20 cellular contexts compared by ENCODE assay signal in genomic region chr11:46343520-46343919, GRCh38. TPM values are rescaled to one million over a fixed set of nuclear protein-coding genes. Genes with fewer than 3 reads are reported as not detected.
DNase-seq lines count a peak whose midpoint lies in the region; TF ChIP-seq lines count a peak whose summit lies in the region.
"Had no signal": no experiment of that assay in that cellular context is flagged by ENCODE, and none has a peak within 500 bp of the region (broad histone marks: within the 10 kb centered on the region; RNA-seq: fewer than 3 reads in every experiment).

No MANE protein-coding gene starts in this region.

- H3K27me3 Mint-ChIP-seq in H9 (ENCODE audit: low read depth) (peaks cover 10% of the 10 kb centered on the region), glutamatergic neuron (ENCODE audit: unreplicated experiment) (peaks cover 14% of the 10 kb centered on the region)
- H3K27me3 Mint-ChIP-seq: dendritic cell treated with granulocyte-macrophage colony-stimulating factor and Interleukin-4, amounts not matched to agents 40 ng/mL and 50 ng/mL, for 4 days had no signal

- H3K9ac ChIP-seq in H9 (ENCODE audit: extremely low read depth, insufficient read length, low read length): no peak overlapping the region
- no peak overlapping the region for H3K9ac ChIP-seq in SK-N-MC (ENCODE audit: insufficient read length)
- H3K9ac ChIP-seq in trophoblast cell (ENCODE audit: low read length): no peak overlapping the region

- H3K36me3 ChIP-seq in SK-N-MC (ENCODE audit: insufficient read depth, low read length) (no peaks in the 10 kb centered on the region), trophoblast cell (ENCODE audit: control insufficient read depth in 1 of 2, insufficient read depth in 2 of 2, low read length in 2 of 2) (no peaks in the 10 kb centered on the region), SJCRH30 (no peaks in the 10 kb centered on the region)
- H3K36me3 ChIP-seq: breast epithelium had no signal

- H3K9me3 Mint-ChIP-seq in H9: no peaks in the 10 kb centered on the region; a peak in 2 of 5 replicates
- H3K9me3 Mint-ChIP-seq in glutamatergic neuron (ENCODE audit: unreplicated experiment): peaks cover 4% of the 10 kb centered on the region
- H3K9me3 Mint-ChIP-seq: activated naive CD4-positive, alpha-beta T cell treated with anti-CD3 and anti-CD28 coated beads, Interleukin-2, amount 50 U/mL, for 72 hours; activated T-cell treated with anti-CD3 and anti-CD28 coated beads, Interleukin-2, amount 50 U/mL, for 4 hours; dendritic cell treated with granulocyte-macrophage colony-stimulating factor and Interleukin-4, amounts not matched to agents 40 ng/mL and 50 ng/mL, for 4 days; T-helper 1 cell treated with Interleukin-12 subunit alpha and Interleukin-12 subunit beta and Interleukin-4 antibody, amounts not matched to agents 30 μg/mL and 1 μg/mL, for 36 hours had no signal

- no peaks in the 10 kb centered on the region for H3K9me3 ChIP-seq in H9 (ENCODE audit: control insufficient read depth, low read depth, low read length)
- H3K9me3 ChIP-seq in SK-N-MC (ENCODE audit: low read depth, low read length): no peaks in the 10 kb centered on the region
- peaks cover under 1% of the 10 kb centered on the region for H3K9me3 ChIP-seq in trophoblast cell (ENCODE audit: insufficient read depth, low read depth, low read length)
- no peaks in the 10 kb centered on the region for H3K9me3 ChIP-seq in SJCRH30 (replicated peaks)
- H3K9me3 ChIP-seq: breast epithelium, testis had no signal

- no peak overlapping the region for H4K5ac ChIP-seq in H9 (ENCODE audit: insufficient read length, low read depth, low read length)

- H3K27ac Mint-ChIP-seq in H9 (peak overlapping the region; percentile 8 to 92 (median 74); a peak in 6 of 7 replicates), glutamatergic neuron (ENCODE audit: unreplicated experiment) (peak overlapping the region; percentile 14)
- H3K27ac Mint-ChIP-seq: activated CD8-positive, alpha-beta T cell treated with anti-CD3 and anti-CD28 coated beads, Interleukin-2, amount 10 ng/mL, durations not matched to agents 7 days and 5 days; activated naive CD4-positive, alpha-beta T cell treated with anti-CD3 and anti-CD28 coated beads, Interleukin-2, amount 50 U/mL, for 72 hours; B cell; dendritic cell treated with granulocyte-macrophage colony-stimulating factor and Interleukin-4, amounts not matched to agents 40 ng/mL and 50 ng/mL, for 4 days; T-helper 1 cell treated with Interleukin-12 subunit alpha and Interleukin-12 subunit beta and Interleukin-4 antibody, amounts not matched to agents 30 μg/mL and 1 μg/mL, for 36 hours had no signal

- H3K4me3 ChIP-seq in SK-N-MC (no peak overlapping the region), trophoblast cell (ENCODE audit: low read depth, low read length) (no peak overlapping the region), SJCRH30 (no peak overlapping the region)
- H3K4me3 ChIP-seq: breast epithelium, testis had no signal

- no peak overlapping the region; a peak in 1 of 5 replicates for H3K4me3 Mint-ChIP-seq in H9
- H3K4me3 Mint-ChIP-seq in glutamatergic neuron (ENCODE audit: unreplicated experiment): no peak overlapping the region
- H3K4me3 Mint-ChIP-seq: activated CD8-positive, alpha-beta T cell treated with anti-CD3 and anti-CD28 coated beads, Interleukin-2, amount 10 ng/mL, durations not matched to agents 7 days and 5 days; activated T-cell treated with anti-CD3 and anti-CD28 coated beads, Interleukin-2, amount 50 U/mL, for 4 hours; B cell; dendritic cell treated with granulocyte-macrophage colony-stimulating factor and Interleukin-4, amounts not matched to agents 40 ng/mL and 50 ng/mL, for 4 days had no signal

- peaks cover 5% of the 10 kb centered on the region for H4K20me1 ChIP-seq in H9 (ENCODE audit: control insufficient read depth, insufficient read depth, insufficient read length)

- no peak overlapping the region for H2AFZ ChIP-seq in H9 (ENCODE audit: low read length)
- H2AFZ ChIP-seq in trophoblast cell (ENCODE audit: insufficient read depth, low read length, poor library complexity): no peak overlapping the region

- DNase-seq in H9: no peak
- no peak for DNase-seq in SK-N-MC (ENCODE audit: low read depth, low spot score)
- no peak for DNase-seq in glutamatergic neuron
- peak; percentile 88 to 94 for DNase-seq in trophoblast cell
- no peak for DNase-seq in midbrain (lab: John Stamatoyannopoulos, UW)
- DNase-seq in activated T-cell treated with anti-CD3 and anti-CD28 coated beads, Interleukin-2, amount 50 U/mL, for 48 hours: no peak
- DNase-seq in SJCRH30: no peak
- DNase-seq: activated CD8-positive, alpha-beta T cell treated with anti-CD3 and anti-CD28 coated beads, Interleukin-2, amount 10 ng/mL, durations not matched to agents 7 days and 5 days; activated T-cell treated with anti-CD3 and anti-CD28 coated beads, Interleukin-2, amount 50 U/mL, for 4 hours; Calu3; foreskin melanocyte; right cardiac atrium; SIG-M5; stimulated activated CD4-positive, alpha-beta T cell treated with anti-CD3 and anti-CD28 coated beads, Interleukin-15, amount 100 ng/mL, for 24 hours; testis had no signal

- H3K79me1 ChIP-seq in H9 (ENCODE audit: insufficient read depth, low read depth, low read length, poor library complexity, severe bottlenecking) (peaks cover 4% of the 10 kb centered on the region), trophoblast cell (ENCODE audit: low read length) (peaks cover 32% of the 10 kb centered on the region)

- H3K79me2 ChIP-seq in H9 (ENCODE audit: insufficient read depth, low read length): peaks cover 5% of the 10 kb centered on the region; the same call in 1 of the 2 replicates
- H3K79me2 ChIP-seq in trophoblast cell (ENCODE audit: control insufficient read depth, insufficient read depth, low read length, poor library complexity): peaks cover 15% of the 10 kb centered on the region

- no peak overlapping the region for H2BK15ac ChIP-seq in H9 (ENCODE audit: low read depth, low read length)

- H2BK20ac ChIP-seq in H9 (ENCODE audit: low read depth, low read length, poor library complexity, severe bottlenecking): no peak overlapping the region

- peaks cover 9% of the 10 kb centered on the region for H3K23me2 ChIP-seq in H9 (ENCODE audit: insufficient read length, low read depth, low read length, poor library complexity, severe bottlenecking)

- peaks cover 46% of the 10 kb centered on the region for H3K4me1 ChIP-seq in H9 (ENCODE audit: insufficient read depth, low read length)
- peaks cover 48 to 50% of the 10 kb centered on the region in 2 experiments for H3K4me1 ChIP-seq in trophoblast cell (ENCODE audit: control insufficient read depth in 1 of 2, insufficient read depth in 2 of 2, low read length in 2 of 2)
- H3K4me1 ChIP-seq in SJCRH30: peaks cover 17% of the 10 kb centered on the region

- H3K14ac ChIP-seq in H9 (ENCODE audit: insufficient read depth, low read length): no peak overlapping the region
- H3K14ac ChIP-seq in trophoblast cell (ENCODE audit: low read length): no peak overlapping the region

- H3K56ac ChIP-seq in H9 (ENCODE audit: insufficient read length, low read depth, low read length): no peak overlapping the region

- H2AK5ac ChIP-seq in H9 (ENCODE audit: insufficient read length, low read length) (no peak overlapping the region), trophoblast cell (ENCODE audit: low read length) (no peak overlapping the region)

- no peak for TF ChIP-seq CTCF in H9 (conservative IDR thresholded peaks at IDR 0.05)
- no peak for TF ChIP-seq CTCF in glutamatergic neuron (IDR thresholded peaks at IDR 0.05; ENCODE audit: partially characterized antibody, unreplicated experiment)

- H3K4me2 ChIP-seq in H9 (ENCODE audit: insufficient read depth, insufficient read length, low read length): no peak overlapping the region
- no peak overlapping the region for H3K4me2 ChIP-seq in trophoblast cell (ENCODE audit: low read length)

- H2BK12ac ChIP-seq in H9 (ENCODE audit: insufficient read length, low read depth, low read length) (no peak overlapping the region), trophoblast cell (ENCODE audit: low read length) (no peak overlapping the region)

- no CpG with 5 or more reads among the region's 3 CpGs for WGBS in H9 (ENCODE audit: extremely low coverage, insufficient read length, low lambda C conversion rate)
- no CpG with 5 or more reads among the region's 3 CpGs for WGBS in trophoblast cell (ENCODE audit: extremely low coverage, insufficient coverage, insufficient read length)

- no peak overlapping the region for H3K18ac ChIP-seq in H9 (ENCODE audit: insufficient read length, low read depth, low read length)
- no peak overlapping the region for H3K18ac ChIP-seq in trophoblast cell (ENCODE audit: low read length)

- H2BK120ac ChIP-seq in H9 (ENCODE audit: low read depth, low read length, poor library complexity, severe bottlenecking) (no peak overlapping the region), trophoblast cell (ENCODE audit: insufficient read depth, low read length, poor library complexity) (no peak overlapping the region)

- H3K27ac ChIP-seq in H9 (ENCODE audit: insufficient read length, low read depth, low read length) (peak overlapping the region; percentile 17), SK-N-MC (peak overlapping the region; percentile 84), trophoblast cell (ENCODE audit: low read depth, low read length) (peak overlapping the region; percentile 56), SJCRH30 (no peak overlapping the region)
- H3K27ac ChIP-seq: breast epithelium had no signal

- H3K36me3 Mint-ChIP-seq in H9 (ENCODE audit: insufficient read depth in 1 of 3, low read depth in 3 of 3) (no peaks in the 10 kb centered on the region), glutamatergic neuron (ENCODE audit: unreplicated experiment) (peaks cover 6% of the 10 kb centered on the region)

- H3K4me1 Mint-ChIP-seq in H9 (peaks cover 86 to 87% of the 10 kb centered on the region in 2 experiments), glutamatergic neuron (ENCODE audit: low read depth, unreplicated experiment) (peaks cover 36% of the 10 kb centered on the region)

- H4K8ac ChIP-seq in H9 (replicated peaks; ENCODE audit: insufficient read length, low read depth, low read length): no peak overlapping the region
- no peak overlapping the region for H4K8ac ChIP-seq in trophoblast cell (ENCODE audit: low read depth, low read length)

- H3K27me3 ChIP-seq in H9 (ENCODE audit: insufficient read depth, low read length): no peaks in the 10 kb centered on the region
- no peaks in the 10 kb centered on the region for H3K27me3 ChIP-seq in trophoblast cell (ENCODE audit: insufficient read depth, low read length)
- H3K27me3 ChIP-seq in SJCRH30: peaks cover 6% of the 10 kb centered on the region
- H3K27me3 ChIP-seq: breast epithelium, testis had no signal

- H3K4ac ChIP-seq in H9 (ENCODE audit: low read depth, low read length) (no peak overlapping the region), trophoblast cell (ENCODE audit: low read depth, low read length) (no peak overlapping the region)

- H3K23ac ChIP-seq in H9 (ENCODE audit: insufficient read length, low read depth, low read length) (no peak overlapping the region), trophoblast cell (ENCODE audit: low read length) (no peak overlapping the region)

- H4K12ac ChIP-seq in trophoblast cell (ENCODE audit: low read depth, low read length): no peak overlapping the region

- H3T11ph ChIP-seq in H9 (ENCODE audit: low read length): no peak overlapping the region

- no peak overlapping the region for H2BK5ac ChIP-seq in H9 (ENCODE audit: insufficient read length, low read length)
- H2BK5ac ChIP-seq in trophoblast cell (ENCODE audit: low read depth, low read length, poor library complexity): no peak overlapping the region

- H4K91ac ChIP-seq in H9 (ENCODE audit: insufficient read length, low read depth, low read length) (no peak overlapping the region), trophoblast cell (ENCODE audit: low read depth, low read length) (no peak overlapping the region)

RNA-seq across cellular contexts. Expression of gene DGKZ, which starts 3.7 kb away (rescaled TPM):
- total RNA-seq in H9 (2021): 68.8 and 68.9 TPM in 2 replicates
- 60.9 TPM for total RNA-seq in glutamatergic neuron (ENCODE audit: unreplicated experiment)
- 79.6 and 80.8 TPM in 2 replicates for polyA plus RNA-seq in trophoblast cell (2013)
- 34.2 and 42.1 TPM in 2 replicates for total RNA-seq in SJCRH30 (2014; rRNA removed; shearing (Covaris generic))

RNA-seq across cellular contexts. Expression of gene MDK, which starts 37.9 kb away (rescaled TPM):
- total RNA-seq in H9 (2021): 392 and 407 TPM in 2 replicates
- 846 TPM for total RNA-seq in glutamatergic neuron (ENCODE audit: unreplicated experiment)
- 2,817 and 2,859 TPM in 2 replicates for polyA plus RNA-seq in trophoblast cell (2013)
- 122 and 142 TPM in 2 replicates for total RNA-seq in SJCRH30 (2014; rRNA removed; shearing (Covaris generic))

RNA-seq across cellular contexts. Expression of gene CHRM4, which starts 48.1 kb away (rescaled TPM):
- total RNA-seq in H9 (2021) (1.0 and 1.1 TPM in 2 replicates), glutamatergic neuron (ENCODE audit: unreplicated experiment) (8.5 TPM)
- 0.40 and 0.57 TPM in 2 replicates for polyA plus RNA-seq in trophoblast cell (2013)
- 0.81 and 0.97 TPM in 2 replicates for total RNA-seq in SJCRH30 (2014; rRNA removed; shearing (Covaris generic))
- total RNA-seq: Calu3 had no signal

Comparison
In these comparisons a context has a peak if more than half of its experiments do, and no peak if none do; other contexts are left out.
1. DNase-seq: peak in trophoblast cell (2 of 2); none in H9 (single experiment), SK-N-MC (single experiment), glutamatergic neuron (single experiment), midbrain (single experiment), activated T-cell treated with anti-CD3 and anti-CD28 coated beads, Interleukin-2, amount 50 U/mL, for 48 hours (0 of 2) and SJCRH30 (0 of 2).